In genomic region chr7:31122649-31123058, GRCh38 we compare ENCODE assay signal across 8 cellular contexts.
DNase-seq lines count a peak whose midpoint lies in the region; ATAC-seq lines count a peak whose summit lies in the region.

No MANE protein-coding gene starts in this region.

- ATAC-seq in HG03135 (IDR thresholded peaks at IDR 0.05; ENCODE audit: unreplicated experiment) (peak; percentile 60), HG03439 (IDR thresholded peaks at IDR 0.05; ENCODE audit: unreplicated experiment) (no peak)

- DNase-seq in NK-92 treated with Interleukin-12 subunit alpha and Interleukin-12 subunit beta, amount 100 ng/mL, for 24 hours (lab: John Stamatoyannopoulos, UW), result peak; percentile 27
- DNase-seq in NK-92 (lab: John Stamatoyannopoulos, UW; ENCODE audit: unreplicated experiment), result no peak
- DNase-seq in NCI-H526 (lab: John Stamatoyannopoulos, UW), result peak; percentile 51 to 78
- peak; percentile 22 for DNase-seq in activated T-cell treated with anti-CD3 and anti-CD28 coated beads for 48 hours (ENCODE audit: low read depth)
- DNase-seq in foreskin melanocyte, result peak; percentile 44
- DNase-seq in nucleus accumbens (lab: John Stamatoyannopoulos, UW), result peak in 41 of 56 donors; percentile 4 to 83 (median 36)
